Comparison of ENCODE assay signal across 1 cellular context in the genomic region with DNA sequence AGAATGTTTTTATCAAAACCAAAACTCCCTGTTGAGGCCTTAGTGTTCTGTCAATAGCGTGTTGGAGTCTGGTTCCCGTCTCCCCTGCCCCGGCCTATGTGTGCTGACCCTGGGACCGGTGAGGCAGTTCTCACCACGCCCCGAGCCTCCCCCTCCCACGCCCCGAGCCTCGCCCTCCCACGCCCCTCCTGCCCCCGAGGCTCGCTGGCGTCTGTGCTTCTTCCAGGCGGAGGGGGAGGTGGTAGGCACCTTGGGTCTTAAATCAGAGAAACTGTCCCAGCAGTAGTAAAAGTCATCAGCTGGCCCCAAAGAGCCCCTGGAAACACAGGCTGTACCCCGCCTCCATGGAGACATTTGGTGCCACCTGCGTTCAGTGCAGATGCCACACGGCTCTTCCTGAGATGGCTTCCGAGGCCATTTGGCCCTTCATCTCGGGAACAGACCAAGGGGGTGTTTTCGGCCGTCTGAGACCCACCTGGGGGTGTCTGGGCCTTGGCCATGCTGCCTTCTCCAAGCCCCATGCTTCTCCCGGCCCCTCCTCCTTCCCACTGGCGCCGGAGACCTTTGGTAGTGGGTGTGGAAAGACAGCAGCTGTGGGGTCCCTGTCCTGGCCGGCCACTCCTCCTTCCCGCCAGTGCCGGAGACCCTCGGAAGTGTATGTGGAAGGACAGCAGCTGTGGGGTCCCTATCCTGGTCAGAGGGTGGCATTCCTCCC.
TF ChIP-seq lines count a peak whose summit lies in the region.

No MANE protein-coding gene starts in this region.

TF ChIP-seq in A549, 52 proteins besides CTCF, POLR2A, EP300 and RAD21 (continued from another document):
- TF ChIP-seq, protein P1, sequence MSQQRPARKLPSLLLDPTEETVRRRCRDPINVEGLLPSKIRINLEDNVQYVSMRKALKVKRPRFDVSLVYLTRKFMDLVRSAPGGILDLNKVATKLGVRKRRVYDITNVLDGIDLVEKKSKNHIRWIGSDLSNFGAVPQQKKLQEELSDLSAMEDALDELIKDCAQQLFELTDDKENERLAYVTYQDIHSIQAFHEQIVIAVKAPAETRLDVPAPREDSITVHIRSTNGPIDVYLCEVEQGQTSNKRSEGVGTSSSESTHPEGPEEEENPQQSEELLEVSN (IDR thresholded peaks at IDR 0.05; ENCODE audit: borderline replicate concordance, low read depth), result no peak
